In the genomic region with DNA sequence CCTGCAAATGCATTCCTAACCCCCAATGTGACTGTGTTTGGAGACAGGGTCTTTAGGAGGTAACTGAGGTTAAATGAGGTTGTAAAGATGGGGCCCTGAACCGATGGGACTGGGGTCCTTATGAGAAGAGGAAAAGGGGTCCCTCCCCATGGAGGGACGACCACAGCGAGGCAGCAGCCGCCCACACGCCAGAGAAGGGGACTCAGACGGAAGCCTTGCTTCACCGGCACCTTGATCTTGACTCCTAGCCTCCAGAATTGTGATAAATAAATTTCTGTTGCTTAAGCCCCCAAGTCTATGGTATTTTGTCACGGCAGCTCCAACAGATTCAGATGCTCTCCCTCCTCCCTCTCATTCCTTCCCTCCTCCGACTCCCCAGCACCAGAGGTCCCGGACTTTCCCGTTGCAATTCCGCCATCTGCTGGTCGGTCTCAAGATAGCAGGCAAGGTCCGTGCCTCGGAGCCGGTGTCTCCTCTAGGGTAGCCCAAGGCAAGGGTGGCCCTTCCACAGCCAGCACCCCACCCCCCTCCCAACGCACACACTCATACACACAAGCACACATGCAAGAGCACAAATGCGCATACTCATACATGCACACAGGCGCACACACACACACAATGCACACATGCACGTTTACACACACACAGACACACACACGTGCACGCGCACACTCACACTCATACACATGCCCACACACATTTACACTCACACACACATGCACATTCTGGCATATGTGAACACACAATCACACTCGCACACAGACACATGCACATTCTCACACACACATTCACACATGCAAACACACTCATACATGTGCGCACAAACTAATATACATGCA, we compare ENCODE assay signal across 8 cellular contexts. TPM values are rescaled to one million over a fixed set of nuclear protein-coding genes. Genes with fewer than 3 reads are reported as not detected.
DNase-seq lines count a peak whose midpoint lies in the region; ATAC-seq and TF ChIP-seq lines count a peak whose summit lies in the region.

No MANE protein-coding gene starts in this region.

- peak; percentile 81 for TF ChIP-seq CTCF in retinal pigment epithelial cell (conservative IDR thresholded peaks at IDR 0.05; ENCODE audit: low read depth, low read length)

- peaks cover 50% of the 10 kb centered on the region for H3K27me3 ChIP-seq in adipocyte (replicated peaks; ENCODE audit: control insufficient read depth, insufficient read depth, low read length)

- H3K9ac ChIP-seq in adipocyte (ENCODE audit: low read length) = no peak overlapping the region

- no peaks in the 10 kb centered on the region for H3K9me3 ChIP-seq in adipocyte (ENCODE audit: control insufficient read depth, low read length)

- peaks cover 4% of the 10 kb centered on the region for H3K4me1 ChIP-seq in adipocyte (ENCODE audit: control insufficient read depth, insufficient read depth, low read length)

- DNase-seq in ELF-1 (ENCODE audit: low read depth, low spot score) = peak; percentile 82
- DNase-seq in RKO (ENCODE audit: low spot score) = peak; percentile 35
- peak; percentile 75 for DNase-seq in adipocyte (ENCODE audit: low read depth)
- peak; percentile 75 for DNase-seq in left ventricle myocardium superior
- DNase-seq in retinal pigment epithelial cell (ENCODE audit: low read depth) = no peak
- DNase-seq in central memory CD4-positive, alpha-beta T cell = no peak

- H3K4me3 ChIP-seq in adipocyte (ENCODE audit: low read length) (no peak overlapping the region), retinal pigment epithelial cell (ENCODE audit: low read length) (no peak overlapping the region)

- no peaks in the 10 kb centered on the region for H3K36me3 ChIP-seq in adipocyte (ENCODE audit: control insufficient read depth, insufficient read depth, low read length, severe bottlenecking)

- peak; percentile 52 for ATAC-seq in HG02623 (IDR thresholded peaks at IDR 0.05; ENCODE audit: unreplicated experiment)
- ATAC-seq in left ventricle myocardium superior = peak; percentile 72
- ATAC-seq in GM19397 (IDR thresholded peaks at IDR 0.05; ENCODE audit: unreplicated experiment) = no peak

- intact Hi-C loops in left ventricle myocardium superior (cut with micrococcal nuclease) = loop anchor here (5.0 kb wide), 1 partner anchor 663 kb away; no protein-coding TSS in a partner anchor

RNA-seq across cellular contexts. Expression of a gene that starts 23.1 kb away (rescaled TPM):
- total RNA-seq in left ventricle myocardium superior = not detected

Comparison
In these comparisons a context has a peak if more than half of its experiments do, and no peak if none do; other contexts are left out.
1. DNase-seq: peak in ELF-1 (single experiment), RKO (single experiment), adipocyte (single experiment) and left ventricle myocardium superior (single experiment); none in retinal pigment epithelial cell (single experiment) and central memory CD4-positive, alpha-beta T cell (single experiment).